ENCODE assay signal across 8 cellular contexts in genomic region chr11:62560566-62561103, GRCh38. TPM values are rescaled to one million over a fixed set of nuclear protein-coding genes. Genes with fewer than 3 reads are reported as not detected.
DNase-seq lines count a peak whose midpoint lies in the region; ATAC-seq, FAIRE-seq and TF ChIP-seq lines count a peak whose summit lies in the region.

No MANE protein-coding gene starts in this region.

- TF ChIP-seq CTCF in adrenal gland (IDR thresholded peaks at IDR 0.05) = peak; percentile 61 to 92 (median 88)

- no peak for TF ChIP-seq POLR2A in adrenal gland (IDR thresholded peaks at IDR 0.05)

- no peaks in the 10 kb centered on the region for H3K27me3 ChIP-seq in adrenal gland

- H3K9me3 ChIP-seq in adrenal gland (replicated peaks in 1 of 3) = no peaks in the 10 kb centered on the region

- intact Hi-C loops in adrenal gland (cut with DNase I) (loop anchor here in 1 of 2 donors (5.0 kb wide), 1 partner anchor 138 kb away; no protein-coding TSS in a partner anchor), left ventricle myocardium superior (cut with micrococcal nuclease) (no loop called here), sciatic nerve (cut with DNase I) (no loop called here)

- H3K4me1 ChIP-seq in adrenal gland (replicated peaks in 1 of 2) = peaks cover 16 to 32% of the 10 kb centered on the region in 2 donors

- H3K36me3 ChIP-seq in adrenal gland (replicated peaks in 1 of 2) = peaks cover 0 to 63% of the 10 kb centered on the region in 2 donors

- no peak for FAIRE-seq in HTR-8/SVneo (lab: Jason Lieb, UNC)

- ATAC-seq in SK-N-SH treated with all-trans-retinoic acid at 6 μM for 48 hours = peak; percentile 73
- peak; percentile 84 for ATAC-seq in left ventricle myocardium superior
- ATAC-seq in sciatic nerve = peak; percentile 86
- no peak for ATAC-seq in HG02973 (IDR thresholded peaks at IDR 0.05; ENCODE audit: unreplicated experiment)
- no peak for ATAC-seq in HG03045 (IDR thresholded peaks at IDR 0.05; ENCODE audit: unreplicated experiment)

- DNase-seq in COLO668 (lab: John Stamatoyannopoulos, UW; ENCODE audit: unreplicated experiment) = peak; percentile 48
- DNase-seq in HTR-8/SVneo (ENCODE audit: insufficient read length, low spot score) = peak; percentile 84
- peak; percentile 89 to 96 (median 94) for DNase-seq in adrenal gland
- peak; percentile 86 for DNase-seq in left ventricle myocardium superior
- DNase-seq in sciatic nerve (ENCODE audit: low spot score) = peak; percentile 92

- H3K4me3 ChIP-seq in adrenal gland = no peak overlapping the region

- 21 to 26% (median 24%) methylated on average over 2 of the region's 2 CpGs for WGBS in adrenal gland, 4 donors

- peak overlapping the region in 4 of 5 donors; percentile 62 to 90 (median 76) for H3K27ac ChIP-seq in adrenal gland

TF ChIP-seq in SK-N-SH treated with all-trans-retinoic acid at 6 μM for 48 hours, 23 proteins besides CTCF, POLR2A, EP300 and RAD21:
- no peak for TF ChIP-seq PPARA (CRISPR knock-in tag; IDR thresholded peaks at IDR 0.05; ENCODE audit: borderline replicate concordance)
- TF ChIP-seq ESRRG (CRISPR knock-in tag; IDR thresholded peaks at IDR 0.05) = no peak
- no peak for TF ChIP-seq GLIS3 (CRISPR knock-in tag; IDR thresholded peaks at IDR 0.05)
- TF ChIP-seq ISL1 (CRISPR knock-in tag; IDR thresholded peaks at IDR 0.05) = peak; percentile 79
- TF ChIP-seq CSRNP3 (CRISPR knock-in tag; IDR thresholded peaks at IDR 0.05) = no peak
- no peak for TF ChIP-seq TOX (CRISPR knock-in tag; IDR thresholded peaks at IDR 0.05; ENCODE audit: borderline replicate concordance)
- no peak for TF ChIP-seq ZNF565 (CRISPR knock-in tag; conservative IDR thresholded peaks at IDR 0.05; ENCODE audit: low read depth)
- TF ChIP-seq PATZ1 (CRISPR knock-in tag; IDR thresholded peaks at IDR 0.05; ENCODE audit: borderline replicate concordance) = peak; percentile 95; the same call in 1 of the 2 replicates
- TF ChIP-seq RARB (CRISPR knock-in tag; IDR thresholded peaks at IDR 0.05) = no peak
- TF ChIP-seq ZNF8 (CRISPR knock-in tag; IDR thresholded peaks at IDR 0.05) = no peak
- no peak for TF ChIP-seq SNAI2 (CRISPR knock-in tag; IDR thresholded peaks at IDR 0.05)
- peak; percentile 17; the same call in 1 of the 2 replicates for TF ChIP-seq TSHZ2 (CRISPR knock-in tag; IDR thresholded peaks at IDR 0.05)
- no peak for TF ChIP-seq POU6F1 (CRISPR knock-in tag; IDR thresholded peaks at IDR 0.05; ENCODE audit: borderline replicate concordance, low read depth)
- TF ChIP-seq ZFP3 (CRISPR knock-in tag; IDR thresholded peaks at IDR 0.05) = no peak

RNA-seq across cellular contexts. Expression of gene EEF1G, which starts 13.1 kb away (rescaled TPM):
- total RNA-seq in adrenal gland (1,000 to 10,000 TPM in 6 of 8 donors, 100 to 1,000 TPM in 2; 943 to 1,585 (median 1,183) TPM), left ventricle myocardium superior (804 TPM), sciatic nerve (811 TPM)
- polyA plus RNA-seq in adrenal gland = 1,000 to 10,000 TPM in 1 of 3 donors, 100 to 1,000 TPM in 2; 646 to 1,257 (median 934) TPM

RNA-seq across cellular contexts. Expression of gene AHNAK, which starts 14.0 kb away (rescaled TPM):
- total RNA-seq in adrenal gland (100 to 1,000 TPM; 121 to 307 (median 204) TPM), left ventricle myocardium superior (354 TPM), sciatic nerve (2,773 TPM)
- polyA plus RNA-seq in adrenal gland = 10 to 100 TPM; 32.0 to 35.4 (median 32.7) TPM

RNA-seq across cellular contexts. Expression of gene TUT1, which starts 30.7 kb away (rescaled TPM):
- total RNA-seq in adrenal gland = 10 to 100 TPM in 7 of 8 donors, 1 to 10 TPM in 1; 7.0 to 32.4 (median 15.5) TPM
- 10 to 100 TPM in 2 of 3 donors, 1 to 10 TPM in 1; 9.4 to 67.6 (median 34.0) TPM for polyA plus RNA-seq in adrenal gland
- 12.3 TPM for total RNA-seq in left ventricle myocardium superior
- total RNA-seq in sciatic nerve = 20.7 TPM

RNA-seq across cellular contexts. Expression of gene MTA2, which starts 41.0 kb away (rescaled TPM):
- total RNA-seq in adrenal gland (10 to 100 TPM; 66.9 to 97.3 (median 74.3) TPM), left ventricle myocardium superior (33.1 TPM), sciatic nerve (86.6 TPM)
- polyA plus RNA-seq in adrenal gland = 10 to 100 TPM; 66.5 to 82.4 (median 73.5) TPM

RNA-seq across cellular contexts. Expression of gene EML3, which starts 51.9 kb away (rescaled TPM):
- 10 to 100 TPM; 14.2 to 97.9 (median 36.3) TPM for total RNA-seq in adrenal gland
- polyA plus RNA-seq in adrenal gland = 100 to 1,000 TPM in 2 of 3 donors, 1 to 10 TPM in 1; 9.7 to 198 (median 139) TPM
- 12.9 TPM for total RNA-seq in left ventricle myocardium superior
- total RNA-seq in sciatic nerve = 113 TPM

Comparison
In these comparisons a context has a peak if more than half of its experiments do, and no peak if none do; other contexts are left out.
1. ATAC-seq: peak in SK-N-SH treated with all-trans-retinoic acid at 6 μM for 48 hours (single experiment), left ventricle myocardium superior (single experiment) and sciatic nerve (single experiment); none in HG02973 (single experiment) and HG03045 (single experiment).
2. Peak in every context shown above with its lines, with median percentiles within 50 percentile points of each other: DNase-seq.